15 cellular contexts compared by ENCODE assay signal in genomic region chr5:156893517-156893916, GRCh38. TPM values are rescaled to one million over a fixed set of nuclear protein-coding genes. Genes with fewer than 3 reads are reported as not detected.
DNase-seq lines count a peak whose midpoint lies in the region; ATAC-seq lines count a peak whose summit lies in the region.
"Had no signal": no experiment of that assay in that cellular context is flagged by ENCODE, and none has a peak within 500 bp of the region (broad histone marks: within the 10 kb centered on the region; RNA-seq: fewer than 3 reads in every experiment).

No MANE protein-coding gene starts in this region.

- intact Hi-C loops in activated CD4-positive, alpha-beta memory T cell treated with anti-CD3 and anti-CD28 coated beads for 36 hours (cut with micrococcal nuclease) = loop anchor here (1.0 to 5.0 kb wide), 2 partner anchors 27 to 239 kb away; no protein-coding TSS in a partner anchor
- intact Hi-C loops in head of caudate nucleus (cut with DNase I) = no loop called here

- H3K36me3 ChIP-seq in HAP-1 (replicated peaks) = no peaks in the 10 kb centered on the region

- peaks cover 33% of the 10 kb centered on the region for H3K4me1 Mint-ChIP-seq in activated CD4-positive, alpha-beta memory T cell treated with anti-CD3 and anti-CD28 coated beads for 36 hours (ENCODE audit: low read depth)

- in situ Hi-C loops in HAP-1 (cut with MboI; ENCODE audit: low sequenced_read_pairs) = no loop called here

- H3K27ac Mint-ChIP-seq in activated CD4-positive, alpha-beta memory T cell treated with anti-CD3 and anti-CD28 coated beads for 36 hours = peak overlapping the region; percentile 18

- POLR2A ChIA-PET in activated CD4-positive, alpha-beta memory T cell treated with anti-CD3 and anti-CD28 coated beads for 36 hours (lab: Charles Lee) = no interaction called here

- H3K27me3 Mint-ChIP-seq in activated CD4-positive, alpha-beta memory T cell treated with anti-CD3 and anti-CD28 coated beads for 36 hours = no peaks in the 10 kb centered on the region
- H3K27me3 Mint-ChIP-seq: activated naive CD4-positive, alpha-beta T cell treated with anti-CD3 and anti-CD28 coated beads, Interleukin-2, amount 50 U/mL, for 24 hours had no signal

- DNase-seq in activated CD4-positive, alpha-beta memory T cell treated with anti-CD3 and anti-CD28 coated beads for 36 hours = no peak
- DNase-seq in HAP-1 (ENCODE audit: low spot score in 2 of 2) = no peak
- no peak for DNase-seq in NCI-H2029 (lab: John Stamatoyannopoulos, UW)
- DNase-seq in head of caudate nucleus = no peak
- DNase-seq in stimulated activated CD4-positive, alpha-beta T cell treated with anti-CD3 and anti-CD28 coated beads, Interleukin-4, amount 100 ng/mL, for 24 hours = no peak
- DNase-seq: COR-L47; effector memory CD4-positive, alpha-beta T cell; hippocampal formation; NCI-H510A; small intestine; stimulated activated naive CD4-positive, alpha-beta T cell treated with Interleukin-2 at 50 U/mL for 16 hours had no signal

- no peaks in the 10 kb centered on the region for H3K27me3 ChIP-seq in HAP-1 (ENCODE audit: low read depth)

- no peaks in the 10 kb centered on the region for H3K4me1 ChIP-seq in HAP-1

- peak; percentile 89 for ATAC-seq in GM18511 (IDR thresholded peaks at IDR 0.05; ENCODE audit: unreplicated experiment)
- peak; percentile 74 for ATAC-seq in GM21390 (IDR thresholded peaks at IDR 0.05; ENCODE audit: unreplicated experiment)
- ATAC-seq in HG03108 (IDR thresholded peaks at IDR 0.05; ENCODE audit: unreplicated experiment) = peak; percentile 62

- CTCF ChIA-PET in activated CD4-positive, alpha-beta memory T cell treated with anti-CD3 and anti-CD28 coated beads for 36 hours (lab: Charles Lee) = interaction anchor here (1.6 kb wide), 1 partner anchor 42 kb away, joined by 6 read pairs; no protein-coding TSS in a partner anchor

- H3K36me3 Mint-ChIP-seq in activated CD4-positive, alpha-beta memory T cell treated with anti-CD3 and anti-CD28 coated beads for 36 hours = no peaks in the 10 kb centered on the region
- H3K36me3 Mint-ChIP-seq: activated naive CD4-positive, alpha-beta T cell treated with anti-CD3 and anti-CD28 coated beads, Interleukin-2, amount 50 U/mL, for 24 hours had no signal

- no peak overlapping the region for H3K4me3 Mint-ChIP-seq in activated CD4-positive, alpha-beta memory T cell treated with anti-CD3 and anti-CD28 coated beads for 36 hours
- H3K4me3 Mint-ChIP-seq: activated naive CD4-positive, alpha-beta T cell treated with anti-CD3 and anti-CD28 coated beads, Interleukin-2, amount 50 U/mL, for 24 hours had no signal

- H3K4me3 ChIP-seq in HAP-1 = no peak overlapping the region

- no peaks in the 10 kb centered on the region for H3K9me3 Mint-ChIP-seq in activated CD4-positive, alpha-beta memory T cell treated with anti-CD3 and anti-CD28 coated beads for 36 hours
- H3K9me3 Mint-ChIP-seq: activated naive CD4-positive, alpha-beta T cell treated with anti-CD3 and anti-CD28 coated beads, Interleukin-2, amount 50 U/mL, for 24 hours had no signal

- no peaks in the 10 kb centered on the region for H3K9me3 ChIP-seq in HAP-1

RNA-seq across cellular contexts. Expression of gene PPP1R2B, which starts 43.4 kb away (rescaled TPM):
- total RNA-seq in activated CD4-positive, alpha-beta memory T cell treated with anti-CD3 and anti-CD28 coated beads for 36 hours = under 1 TPM; 0.14 to 0.19 TPM
